ENCODE assay signal across 34 cellular contexts in the genomic region with DNA sequence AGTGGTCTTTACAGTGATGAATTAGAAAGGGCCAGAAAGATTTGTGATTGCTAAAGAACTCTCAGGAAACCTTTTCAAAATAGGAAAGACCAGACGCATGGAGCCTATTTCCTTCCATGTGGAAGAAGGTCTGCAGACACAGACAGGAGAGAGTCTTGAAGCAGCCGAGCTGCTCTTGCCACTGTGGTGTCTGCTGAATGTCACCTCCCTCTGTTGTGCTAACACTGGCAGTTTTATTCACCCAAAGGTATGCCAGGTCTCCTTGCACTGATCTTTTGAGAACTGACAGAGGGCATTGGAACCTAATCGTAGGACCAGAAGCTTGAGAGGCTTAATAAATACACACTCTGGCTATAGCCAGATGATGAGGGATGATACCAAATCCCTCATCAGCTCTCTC.
"Had no signal": no experiment of that assay in that cellular context is flagged by ENCODE, and none has a peak within 500 bp of the region (broad histone marks: within the 10 kb centered on the region; RNA-seq: fewer than 3 reads in every experiment).

No MANE protein-coding gene starts in this region.

- H3K36me3 ChIP-seq: brain microvascular endothelial cell, breast epithelium, cardiac muscle cell had no signal

- H3K9me3 ChIP-seq: body of pancreas, breast epithelium had no signal

- ATAC-seq: activated CD4-positive, alpha-beta T cell treated with anti-CD3 and anti-CD28 coated beads for 36 hours; activated CD4-positive, CD25-positive, alpha-beta regulatory T cell treated with anti-CD3 and anti-CD28 coated beads, Interleukin-2, amount 50 U/mL, for 24 hours; activated CD8-positive, alpha-beta memory T cell treated with anti-CD3 and anti-CD28 coated beads, Interleukin-2, amount 10 ng/mL, durations not matched to agents 7 days and 5 days; activated CD8-positive, alpha-beta T cell treated with anti-CD3 and anti-CD28 coated beads, Interleukin-2, amount 10 ng/mL, durations not matched to agents 7 days and 5 days; activated naive CD8-positive, alpha-beta T cell treated with anti-CD3 and anti-CD28 coated beads, Interleukin-2, amount 50 U/mL, for 24 hours; body of pancreas had no signal

- H3K27me3 ChIP-seq: body of pancreas, brain microvascular endothelial cell, breast epithelium, cardiac muscle cell had no signal

- FAIRE-seq: astrocyte, TTC549 had no signal

- H3K27ac ChIP-seq: body of pancreas, brain microvascular endothelial cell, breast epithelium, cardiac muscle cell, VCaP had no signal

- H3K4me3 ChIP-seq: body of pancreas, breast epithelium, cardiac muscle cell had no signal

- H3K4me1 ChIP-seq: body of pancreas, breast epithelium had no signal

- DNase-seq: activated CD4-positive, alpha-beta memory T cell treated with anti-CD3 and anti-CD28 coated beads, Interleukin-2, amount 10 ng/mL, durations not matched to agents 7 days and 5 days; activated CD4-positive, alpha-beta T cell treated with anti-CD3 and anti-CD28 coated beads for 1 hour; activated CD4-positive, alpha-beta T cell treated with anti-CD3 and anti-CD28 coated beads for 36 hours; activated CD4-positive, alpha-beta T cell treated with anti-CD3 and anti-CD28 coated beads for 48 hours; activated CD4-positive, alpha-beta T cell treated with anti-CD3 and anti-CD28 coated beads, Interleukin-2, amount 10 ng/mL, durations not matched to agents 7 days and 5 days; activated CD4-positive, alpha-beta T cell treated with anti-CD3 and anti-CD28 coated beads, Interleukin-2, amount 50 U/mL, for 48 hours; activated CD4-positive, CD25-positive, alpha-beta regulatory T cell; activated CD8-positive, alpha-beta memory T cell treated with anti-CD3 and anti-CD28 coated beads for 24 hours; activated CD8-positive, alpha-beta memory T cell treated with anti-CD3 and anti-CD28 coated beads, Interleukin-2, amount 10 ng/mL, durations not matched to agents 7 days and 5 days; activated CD8-positive, alpha-beta memory T cell treated with anti-CD3 and anti-CD28 coated beads, Interleukin-2, amount 50 U/mL, for 48 hours; activated CD8-positive, alpha-beta T cell treated with anti-CD3 and anti-CD28 coated beads, Interleukin-2, amount 10 ng/mL, durations not matched to agents 7 days and 5 days; activated effector memory CD4-positive, alpha-beta T cell treated with Interleukin-2 at 50 U/mL for 16 hours; activated gamma-delta T cell; activated naive CD4-positive, alpha-beta T cell treated with anti-CD3 and anti-CD28 coated beads, Interleukin-2, amount 10 ng/mL, durations not matched to agents 7 days and 5 days; activated naive CD4-positive, alpha-beta T cell treated with Interleukin-2 at 50 U/mL for 16 hours; activated naive CD8-positive, alpha-beta T cell treated with anti-CD3 and anti-CD28 coated beads, Interleukin-2, amount 10 ng/mL, durations not matched to agents 7 days and 5 days; activated naive CD8-positive, alpha-beta T cell treated with anti-CD3 and anti-CD28 coated beads, Interleukin-2, amount 50 U/mL, for 24 hours; activated T-cell treated with anti-CD3 and anti-CD28 coated beads, Interleukin-2, amount 50 U/mL, for 24 hours; activated T-cell treated with anti-CD3 and anti-CD28 coated beads, Interleukin-2, amount 50 U/mL, for 48 hours; amygdala; anterior cingulate cortex; body of pancreas; brain microvascular endothelial cell; caudate nucleus; cerebellar nuclear complex; T-helper 1 cell; T-helper 2 cell; T-helper 9 cell had no signal
